1 cellular context compared by ENCODE assay signal in the genomic region with DNA sequence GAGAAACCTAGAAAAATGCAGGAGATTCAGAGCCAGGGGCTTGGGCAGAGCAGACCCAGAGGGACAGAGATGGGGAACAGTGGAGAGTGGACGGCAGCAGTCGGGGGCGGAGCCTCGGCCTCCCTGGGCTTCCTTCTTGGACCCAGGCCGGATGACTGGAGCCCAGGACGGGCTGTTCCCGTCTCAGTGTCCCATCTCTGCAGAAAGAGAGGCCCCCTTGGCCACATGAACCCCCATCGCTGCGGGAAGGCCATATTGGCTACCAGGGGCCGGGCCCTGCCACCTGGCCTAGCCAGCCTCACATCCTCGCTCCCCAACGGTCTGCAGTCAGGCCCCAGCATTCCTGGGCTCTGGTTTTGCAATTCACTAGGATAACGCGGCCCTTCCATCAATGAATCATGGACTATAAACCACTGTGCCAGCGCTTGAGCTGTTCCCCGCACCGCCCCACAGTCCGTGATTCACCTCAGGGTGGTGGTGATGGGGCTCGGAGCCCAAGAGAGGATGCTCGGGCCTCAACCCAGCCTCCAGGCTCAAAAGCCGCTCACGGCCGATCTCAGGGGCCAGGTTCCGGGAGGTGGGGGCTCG.
TF ChIP-seq lines count a peak whose summit lies in the region.

No MANE protein-coding gene starts in this region.

TF ChIP-seq in A549, 52 proteins besides CTCF, POLR2A, EP300 and RAD21 (continued from another document):
- TF ChIP-seq, protein P1, sequence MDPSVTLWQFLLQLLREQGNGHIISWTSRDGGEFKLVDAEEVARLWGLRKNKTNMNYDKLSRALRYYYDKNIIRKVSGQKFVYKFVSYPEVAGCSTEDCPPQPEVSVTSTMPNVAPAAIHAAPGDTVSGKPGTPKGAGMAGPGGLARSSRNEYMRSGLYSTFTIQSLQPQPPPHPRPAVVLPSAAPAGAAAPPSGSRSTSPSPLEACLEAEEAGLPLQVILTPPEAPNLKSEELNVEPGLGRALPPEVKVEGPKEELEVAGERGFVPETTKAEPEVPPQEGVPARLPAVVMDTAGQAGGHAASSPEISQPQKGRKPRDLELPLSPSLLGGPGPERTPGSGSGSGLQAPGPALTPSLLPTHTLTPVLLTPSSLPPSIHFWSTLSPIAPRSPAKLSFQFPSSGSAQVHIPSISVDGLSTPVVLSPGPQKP (IDR thresholded peaks at IDR 0.05; ENCODE audit: low read depth, low read length), result no peak
- no peak for TF ChIP-seq ZC3H11A (IDR thresholded peaks at IDR 0.05)
- TF ChIP-seq HOXB13 (CRISPR knock-in tag; IDR thresholded peaks at IDR 0.05; ENCODE audit: low read depth), result no peak; the same call in 1 of the 2 replicates
- TF ChIP-seq JUN (IDR thresholded peaks at IDR 0.05), result peak in 1 of 2 experiments; percentile 38; a peak in 1 of 5 replicates
- TF ChIP-seq NR3C1 (IDR thresholded peaks at IDR 0.05), result no peak
- TF ChIP-seq, protein P2, sequence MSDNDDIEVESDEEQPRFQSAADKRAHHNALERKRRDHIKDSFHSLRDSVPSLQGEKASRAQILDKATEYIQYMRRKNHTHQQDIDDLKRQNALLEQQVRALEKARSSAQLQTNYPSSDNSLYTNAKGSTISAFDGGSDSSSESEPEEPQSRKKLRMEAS (IDR thresholded peaks at IDR 0.05), result peak; percentile 36; the same call in 1 of the 2 replicates
- TF ChIP-seq RARB (CRISPR knock-in tag; IDR thresholded peaks at IDR 0.05), result no peak
- no peak for TF ChIP-seq CBX8 (IDR thresholded peaks at IDR 0.05)
- TF ChIP-seq KDM1A (IDR thresholded peaks at IDR 0.05; ENCODE audit: low read depth), result no peak
- no peak for TF ChIP-seq NPAS2 (CRISPR knock-in tag; IDR thresholded peaks at IDR 0.05; ENCODE audit: borderline replicate concordance)
- no peak for TF ChIP-seq ZNF302 (CRISPR knock-in tag; IDR thresholded peaks at IDR 0.05)
- no peak for TF ChIP-seq FOSL2 (IDR thresholded peaks at IDR 0.05)
- peak; percentile 87 for TF ChIP-seq FOSL2 (CRISPR knock-in tag; IDR thresholded peaks at IDR 0.05)
